Comparison of ENCODE assay signal across 20 cellular contexts in genomic region chr7:44664756-44665461, GRCh38. TPM values are rescaled to one million over a fixed set of nuclear protein-coding genes. Genes with fewer than 3 reads are reported as not detected.
DNase-seq lines count a peak whose midpoint lies in the region; ATAC-seq and TF ChIP-seq lines count a peak whose summit lies in the region.
"Had no signal": no experiment of that assay in that cellular context is flagged by ENCODE, and none has a peak within 500 bp of the region (broad histone marks: within the 10 kb centered on the region; RNA-seq: fewer than 3 reads in every experiment).

No MANE protein-coding gene starts in this region.

- H3K4me1 ChIP-seq in GM23248 (ENCODE audit: insufficient read depth) (peaks cover 18% of the 10 kb centered on the region), gastrocnemius medialis (peaks cover 6 to 18% of the 10 kb centered on the region in 2 donors), MM.1S (ENCODE audit: low read length) (peaks cover 4% of the 10 kb centered on the region; the same call in 1 of the 2 replicates)
- H3K4me1 ChIP-seq: colonic mucosa, testis had no signal

- H3K4me3 ChIP-seq in GM23248: no peak overlapping the region
- no peak overlapping the region for H3K4me3 ChIP-seq in SK-N-MC
- no peak overlapping the region for H3K4me3 ChIP-seq in gastrocnemius medialis
- no peak overlapping the region for H3K4me3 ChIP-seq in MM.1S (ENCODE audit: low read length)
- H3K4me3 ChIP-seq: colonic mucosa, GM12878, testis had no signal

- H3K27ac ChIP-seq in GM23248: peak overlapping the region; percentile 81
- peak overlapping the region; percentile 25; the same call in 1 of the 2 replicates for H3K27ac ChIP-seq in SK-N-MC
- peak overlapping the region; percentile 16 to 59 (median 42) for H3K27ac ChIP-seq in gastrocnemius medialis
- no peak overlapping the region for H3K27ac ChIP-seq in MM.1S (ENCODE audit: low read length)
- H3K27ac ChIP-seq: colonic mucosa, KMS-11, testis had no signal

- H3F3A ChIP-seq in GM23248 (ENCODE audit: insufficient read depth): peaks cover 14% of the 10 kb centered on the region
- no peaks in the 10 kb centered on the region for H3F3A ChIP-seq in MM.1S (ENCODE audit: insufficient read depth, low read length)

- no peaks in the 10 kb centered on the region for H3K9me2 ChIP-seq in GM23248 (ENCODE audit: insufficient read depth)
- no peaks in the 10 kb centered on the region for H3K9me2 ChIP-seq in MM.1S (replicated peaks; ENCODE audit: insufficient read depth, low read length)

- intact Hi-C loops in gastrocnemius medialis (cut with DNase I; ENCODE audit: low total_unique reads): no loop called here

- ATAC-seq in left lobe of liver (peak; percentile 89), gastrocnemius medialis (peak in 1 of 2 donors; percentile 53)
- ATAC-seq: GM12878; left colon; stimulated activated memory B cell treated with anti-CD40 and anti-IgM and Interleukin-4, amounts not matched to agents 10 μg/mL and 1 μg/mL and 100 μg/mL, for 72 hours had no signal

- 84% methylated on average over 4 of the region's 4 CpGs for WGBS in GM23248 (ENCODE audit: low coverage in 1 of 2, low lambda C conversion rate in 2 of 2, missing lambda C conversion rate in 2 of 2), 2 experiments

- DNase-seq in GM23248: no peak
- DNase-seq in SK-N-MC (ENCODE audit: low read depth, low spot score): no peak
- DNase-seq in left lobe of liver (ENCODE audit: low spot score): no peak
- DNase-seq in gastrocnemius medialis: peak in 1 of 2 donors; percentile 3
- DNase-seq in NCI-H1048 (lab: John Stamatoyannopoulos, UW): no peak
- DNase-seq in HK-2 (ENCODE audit: unreplicated experiment): no peak
- DNase-seq in MM.1S: no peak
- DNase-seq: activated CD4-positive, alpha-beta T cell treated with anti-CD3 and anti-CD28 coated beads for 48 hours; colonic mucosa; DMS79; glutamatergic neuron; left colon; NCI-H187 treated with DMSO at 0.1 percent for 48 hours; NCI-H748 treated with DMSO at 0.1 percent for 48 hours; Right ventricle myocardium superior; small intestine; testis had no signal

- H3K9me3 ChIP-seq in GM23248 (ENCODE audit: low read depth) (no peaks in the 10 kb centered on the region), SK-N-MC (ENCODE audit: low read depth, low read length) (peaks cover 8% of the 10 kb centered on the region; the same call in 1 of the 2 replicates), gastrocnemius medialis (peaks cover 0 to 7% (median 0%) of the 10 kb centered on the region in 3 donors), MM.1S (replicated peaks; ENCODE audit: insufficient read depth, low read length) (no peaks in the 10 kb centered on the region)
- H3K9me3 ChIP-seq: colonic mucosa, testis had no signal

- peaks cover 31% of the 10 kb centered on the region for H3K79me2 ChIP-seq in GM23248 (ENCODE audit: insufficient read depth)
- H3K79me2 ChIP-seq in MM.1S (ENCODE audit: low read length): peaks cover 58% of the 10 kb centered on the region

- no peak for TF ChIP-seq CTCF in gastrocnemius medialis (IDR thresholded peaks at IDR 0.05 in 4 of 5, conservative IDR thresholded peaks at IDR 0.05 in 1 of 5)
- no peak for TF ChIP-seq CTCF in MM.1S (IDR thresholded peaks at IDR 0.05; ENCODE audit: low read length)

- no peaks in the 10 kb centered on the region for H3K27me3 ChIP-seq in GM23248 (replicated peaks; ENCODE audit: insufficient read depth)
- H3K27me3 ChIP-seq in gastrocnemius medialis: no peaks in the 10 kb centered on the region
- no peaks in the 10 kb centered on the region for H3K27me3 ChIP-seq in MM.1S (replicated peaks; ENCODE audit: insufficient read depth, low read length)
- H3K27me3 ChIP-seq: colonic mucosa, testis had no signal

- in situ Hi-C loops in GM23248 (cut with MboI) (no loop called here), gastrocnemius medialis (cut with MboI; ENCODE audit: low sequenced_read_pairs in 4 of 4) (no loop called here)

- H3K4me2 ChIP-seq in GM23248 (ENCODE audit: unreplicated experiment) (peak overlapping the region; percentile 38), MM.1S (ENCODE audit: low read depth, low read length) (no peak overlapping the region)
- H3K4me2 ChIP-seq: KMS-11 had no signal

- H3K36me3 ChIP-seq in GM23248 (ENCODE audit: low read depth) (peaks cover 25% of the 10 kb centered on the region; the same call in 1 of the 2 replicates), SK-N-MC (ENCODE audit: insufficient read depth, low read length) (peaks cover 39% of the 10 kb centered on the region), gastrocnemius medialis (peaks cover 0 to 44% of the 10 kb centered on the region in 2 donors), MM.1S (replicated peaks; ENCODE audit: insufficient read depth, low read length) (no peaks in the 10 kb centered on the region)
- H3K36me3 ChIP-seq: colonic mucosa had no signal

- no peak for TF ChIP-seq POLR2A in gastrocnemius medialis (IDR thresholded peaks at IDR 0.05)

- H2AFZ ChIP-seq in GM23248: no peak overlapping the region
- H2AFZ ChIP-seq in MM.1S (ENCODE audit: low read length): no peak overlapping the region

- H3K9ac ChIP-seq in GM23248 (peak overlapping the region; percentile 52), SK-N-MC (ENCODE audit: insufficient read length) (no peak overlapping the region), MM.1S (ENCODE audit: low read length) (no peak overlapping the region)
- H3K9ac ChIP-seq: KMS-11 had no signal

- H4K20me1 ChIP-seq in GM23248 (ENCODE audit: insufficient read depth): no peaks in the 10 kb centered on the region
- no peaks in the 10 kb centered on the region for H4K20me1 ChIP-seq in MM.1S (ENCODE audit: insufficient read depth, low read length)

RNA-seq across cellular contexts. Expression of gene OGDH, which starts 58.5 kb away (rescaled TPM):
- total RNA-seq in GM23248 (2014; rRNA removed; shearing (Covaris generic)): 75.3 and 77.4 TPM in 2 replicates
- 31.4 and 35.3 TPM in 2 replicates for polyA plus RNA-seq in GM23248 (2016; fragmentation: Nextera tagmentation; extraction: Ambion mirVana)
- total RNA-seq in left lobe of liver (50.9 TPM), gastrocnemius medialis (100 to 1,000 TPM; 224 to 462 (median 396) TPM)
